In the genomic region with DNA sequence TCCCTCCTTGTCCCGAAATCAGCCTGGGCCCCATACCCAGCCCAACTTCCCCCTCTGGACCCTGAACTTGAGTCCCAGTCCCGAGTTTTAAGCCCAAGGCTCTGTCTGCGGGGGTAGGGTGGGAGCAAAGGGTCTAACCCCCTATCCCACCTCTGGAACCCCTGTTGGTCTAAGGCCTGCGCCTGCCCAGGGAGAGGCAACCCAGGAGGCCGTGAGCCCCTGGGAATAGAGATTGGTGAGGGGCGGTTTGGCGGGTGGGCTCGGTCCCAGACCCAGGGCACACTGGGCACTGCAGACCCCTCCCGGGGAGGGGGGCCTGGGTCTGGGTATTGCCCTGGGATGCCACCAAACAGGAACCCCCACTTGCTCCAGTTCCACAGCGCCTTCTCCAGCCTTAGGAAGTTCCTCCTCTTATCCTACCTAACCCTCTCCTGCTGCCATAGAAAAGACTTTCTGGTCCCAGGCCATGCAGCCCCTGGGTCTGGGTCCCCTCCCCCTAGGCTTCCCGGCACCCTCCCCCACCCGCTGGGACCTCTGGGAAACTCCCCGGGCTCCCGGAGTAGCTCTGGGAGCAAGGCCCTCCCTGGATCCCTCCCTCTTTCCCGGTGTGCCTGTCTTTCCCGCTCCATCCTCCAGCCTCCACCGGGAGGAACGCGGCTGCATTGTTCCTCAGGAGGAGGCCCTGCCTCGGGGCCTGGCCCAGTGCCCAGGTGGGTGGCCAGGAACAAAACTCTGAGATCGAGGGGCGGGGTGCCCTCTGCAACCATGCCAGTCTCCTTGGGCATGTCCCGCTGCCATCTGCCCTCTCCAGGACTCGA, we compare ENCODE assay signal across 8 cellular contexts. TPM values are rescaled to one million over a fixed set of nuclear protein-coding genes. Genes with fewer than 3 reads are reported as not detected.
DNase-seq lines count a peak whose midpoint lies in the region; ATAC-seq and TF ChIP-seq lines count a peak whose summit lies in the region.

No MANE protein-coding gene starts in this region.

- no peaks in the 10 kb centered on the region for H3K27me3 ChIP-seq in breast epithelium
- no peaks in the 10 kb centered on the region for H3K27me3 ChIP-seq in suprapubic skin

- WGBS in suprapubic skin, result 5% methylated on average over 12 of the region's 24 CpGs

- no peak for TF ChIP-seq CTCF in NB4 (IDR thresholded peaks at IDR 0.05; ENCODE audit: low read depth, low read length)
- TF ChIP-seq CTCF in breast epithelium (IDR thresholded peaks at IDR 0.05), result no peak
- no peak for TF ChIP-seq CTCF in suprapubic skin (IDR thresholded peaks at IDR 0.05)

- DNase-seq in DMS153 treated with DMSO at 0.1 percent for 48 hours (lab: John Stamatoyannopoulos, UW; ENCODE audit: unreplicated experiment) (peak; percentile 32), NB4 (ENCODE audit: low read depth) (no peak), breast epithelium (ENCODE audit: low spot score in 2 of 2) (peak; percentile 84 to 92), kidney tubule cell (ENCODE audit: low spot score) (peak; percentile 95), suprapubic skin (ENCODE audit: low spot score in 2 of 2) (peak in 1 of 2 donors; percentile 92), NCI-H187 (lab: John Stamatoyannopoulos, UW) (no peak), AML-193 (lab: John Stamatoyannopoulos, UW) (no peak)

- H3K36me3 ChIP-seq in breast epithelium, result no peaks in the 10 kb centered on the region
- H3K36me3 ChIP-seq in suprapubic skin, result no peaks in the 10 kb centered on the region

- no peak for TF ChIP-seq POLR2A in NB4 (IDR thresholded peaks at IDR 0.05; ENCODE audit: extremely low read depth, insufficient read length)
- no peak for TF ChIP-seq POLR2A in breast epithelium (IDR thresholded peaks at IDR 0.05)
- no peak for TF ChIP-seq POLR2A in suprapubic skin (IDR thresholded peaks at IDR 0.05)

- intact Hi-C loops in breast epithelium (cut with DNase I; ENCODE audit: low total_unique reads), result no loop called here

- H3K27ac ChIP-seq in breast epithelium (peak overlapping the region; percentile 100), suprapubic skin (peak overlapping the region; percentile 100)

- ATAC-seq in GM21447 (IDR thresholded peaks at IDR 0.05; ENCODE audit: unreplicated experiment), result no peak

- H3K9me3 ChIP-seq in breast epithelium (no peaks in the 10 kb centered on the region), suprapubic skin (no peaks in the 10 kb centered on the region)

- H3K4me3 ChIP-seq in NB4 (ENCODE audit: low read depth, low read length) (peak overlapping the region; percentile 55), breast epithelium (peak overlapping the region; percentile 89 to 99 (median 96)), suprapubic skin (peak overlapping the region; percentile 98)

- peaks cover 28 to 39% of the 10 kb centered on the region in 2 donors for H3K4me1 ChIP-seq in breast epithelium
- peaks cover 72% of the 10 kb centered on the region for H3K4me1 ChIP-seq in suprapubic skin

- no peak for TF ChIP-seq EP300 in suprapubic skin (IDR thresholded peaks at IDR 0.05)

RNA-seq across cellular contexts. Expression of a gene that starts 33.6 kb away (rescaled TPM):
- total RNA-seq in breast epithelium (not detected), suprapubic skin (not detected)

RNA-seq across cellular contexts. Expression of a gene that starts 48.1 kb away (rescaled TPM):
- total RNA-seq in breast epithelium (1 to 10 TPM; 1.1 to 8.5 (median 6.9) TPM), suprapubic skin (10 to 100 TPM; 11.4 to 19.5 (median 16.3) TPM)

Comparison
In these comparisons a context has a peak if more than half of its experiments do, and no peak if none do; other contexts are left out.
1. DNase-seq: peak in DMS153 treated with DMSO at 0.1 percent for 48 hours (single experiment), breast epithelium (2 of 2) and kidney tubule cell (single experiment); none in NB4 (single experiment), NCI-H187 (0 of 2) and AML-193 (0 of 2).
2. Peak in every context shown above with its lines, with median percentiles within 50 percentile points of each other: H3K4me3 ChIP-seq.